ENCODE assay signal across 20 cellular contexts in genomic region chr2:237446333-237446654, GRCh38. TPM values are rescaled to one million over a fixed set of nuclear protein-coding genes. Genes with fewer than 3 reads are reported as not detected.
"Had no signal": no experiment of that assay in that cellular context is flagged by ENCODE, and none has a peak within 500 bp of the region (broad histone marks: within the 10 kb centered on the region; RNA-seq: fewer than 3 reads in every experiment).

No MANE protein-coding gene starts in this region.

- H3K27me3 ChIP-seq: cardiac muscle cell, right atrium auricular region, tibial artery had no signal

- H3K9me3 ChIP-seq: prostate gland, right atrium auricular region, tibial artery had no signal

- H3K36me3 Mint-ChIP-seq: activated naive CD8-positive, alpha-beta T cell treated with anti-CD3 and anti-CD28 coated beads for 36 hours; immature natural killer cell; naive thymus-derived CD4-positive, alpha-beta T cell had no signal

- H3K27ac Mint-ChIP-seq: activated naive CD8-positive, alpha-beta T cell treated with anti-CD3 and anti-CD28 coated beads for 36 hours; stimulated activated naive CD8-positive, alpha-beta T cell treated with anti-CD3 and anti-CD28 coated beads, Interleukin-15, Interleukin-2, amounts not matched to agents 100 ng/mL and 50 ng/mL, for 24 hours; T-helper 1 cell treated with Interleukin-12 subunit alpha and Interleukin-12 subunit beta and Interleukin-4 antibody, amounts not matched to agents 30 μg/mL and 1 μg/mL, for 36 hours had no signal

- DNase-seq: activated CD4-positive, alpha-beta T cell treated with anti-CD3 and anti-CD28 coated beads for 4 hours; activated CD4-positive, alpha-beta T cell treated with anti-CD3 and anti-CD28 coated beads, Interleukin-2, amount 50 U/mL, for 48 hours; activated CD4-positive, CD25-positive, alpha-beta regulatory T cell; activated naive CD4-positive, alpha-beta T cell treated with Interleukin-2 at 50 U/mL for 16 hours; activated naive CD8-positive, alpha-beta T cell treated with anti-CD3 and anti-CD28 coated beads for 36 hours; foreskin melanocyte; immature natural killer cell; kidney glomerular epithelial cell; naive thymus-derived CD4-positive, alpha-beta T cell; stimulated activated CD4-positive, alpha-beta T cell treated with anti-CD3 and anti-CD28 coated beads, Interleukin-12 subunit alpha, Interleukin-12 subunit beta, amount 100 ng/mL, for 4 hours; stimulated activated CD4-positive, alpha-beta T cell treated with anti-CD3 and anti-CD28 coated beads, Interleukin-4, amount 100 ng/mL, for 4 hours; substantia nigra; T1000; tibial artery had no signal

- H3K36me3 ChIP-seq: cardiac muscle cell, prostate gland, right atrium auricular region, tibial artery had no signal

- H3K4me1 Mint-ChIP-seq: immature natural killer cell had no signal

- H3K4me3 Mint-ChIP-seq: activated naive CD8-positive, alpha-beta T cell treated with anti-CD3 and anti-CD28 coated beads for 36 hours; immature natural killer cell; naive thymus-derived CD4-positive, alpha-beta T cell; stimulated activated naive CD8-positive, alpha-beta T cell treated with anti-CD3 and anti-CD28 coated beads, Interleukin-15, Interleukin-2, amounts not matched to agents 100 ng/mL and 50 ng/mL, for 24 hours; T-helper 1 cell treated with Interleukin-12 subunit alpha and Interleukin-12 subunit beta and Interleukin-4 antibody, amounts not matched to agents 30 μg/mL and 1 μg/mL, for 36 hours had no signal

- H3K27me3 Mint-ChIP-seq: activated naive CD8-positive, alpha-beta T cell treated with anti-CD3 and anti-CD28 coated beads for 36 hours; naive thymus-derived CD4-positive, alpha-beta T cell; stimulated activated naive CD8-positive, alpha-beta T cell treated with anti-CD3 and anti-CD28 coated beads, Interleukin-15, Interleukin-2, amounts not matched to agents 100 ng/mL and 50 ng/mL, for 24 hours had no signal

- H3K9me3 Mint-ChIP-seq: activated naive CD8-positive, alpha-beta T cell treated with anti-CD3 and anti-CD28 coated beads for 36 hours; immature natural killer cell; stimulated activated naive CD8-positive, alpha-beta T cell treated with anti-CD3 and anti-CD28 coated beads, Interleukin-15, Interleukin-2, amounts not matched to agents 100 ng/mL and 50 ng/mL, for 24 hours; T-helper 1 cell treated with Interleukin-12 subunit alpha and Interleukin-12 subunit beta and Interleukin-4 antibody, amounts not matched to agents 30 μg/mL and 1 μg/mL, for 36 hours had no signal

- H3K4me3 ChIP-seq: cardiac muscle cell, prostate gland, right atrium auricular region, tibial artery had no signal

- H3K27ac ChIP-seq: cardiac muscle cell, right atrium auricular region, tibial artery had no signal

RNA-seq across cellular contexts. Expression of gene MLPH, which starts 40.8 kb away (rescaled TPM):
- total RNA-seq: activated CD8-positive, alpha-beta memory T cell treated with anti-CD3 and anti-CD28 coated beads for 36 hours; activated naive CD8-positive, alpha-beta T cell treated with anti-CD3 and anti-CD28 coated beads for 36 hours; naive thymus-derived CD4-positive, alpha-beta T cell had no signal
- polyA plus RNA-seq: immature natural killer cell; naive thymus-derived CD4-positive, alpha-beta T cell had no signal
